In the genomic region with DNA sequence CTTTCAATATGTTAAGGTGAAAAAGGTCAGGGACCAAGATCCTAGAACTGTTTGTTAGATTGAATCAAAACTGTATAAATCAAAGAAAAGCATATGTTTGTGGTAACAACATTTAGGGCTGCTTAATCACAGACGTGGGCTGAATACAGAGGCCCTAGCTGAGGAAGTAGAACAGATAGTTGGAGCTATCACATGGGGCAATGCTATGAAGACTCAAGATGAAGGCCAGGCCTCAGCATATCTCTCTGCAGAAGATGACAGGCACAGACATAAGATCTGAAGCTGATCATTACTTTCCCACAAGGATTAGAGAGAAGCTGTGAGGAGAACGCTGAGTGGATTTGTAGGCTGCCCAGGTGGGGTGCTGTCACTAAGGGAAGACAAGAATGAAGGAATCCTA, we compare ENCODE assay signal across 23 cellular contexts.
DNase-seq lines count a peak whose midpoint lies in the region; ATAC-seq, FAIRE-seq and TF ChIP-seq lines count a peak whose summit lies in the region.
"Had no signal": no experiment of that assay in that cellular context is flagged by ENCODE, and none has a peak within 500 bp of the region (broad histone marks: within the 10 kb centered on the region; RNA-seq: fewer than 3 reads in every experiment).

No MANE protein-coding gene starts in this region.

- no peak overlapping the region for H3K4ac ChIP-seq in mesenchymal stem cell (ENCODE audit: low read depth in 1 of 2, low read length in 2 of 2)

- no peaks in the 10 kb centered on the region for H3K9me3 ChIP-seq in breast epithelium
- H3K9me3 ChIP-seq in mesenchymal stem cell (ENCODE audit: control insufficient read depth, low read length) = no peaks in the 10 kb centered on the region
- H3K9me3 ChIP-seq: body of pancreas, SJCRH30 had no signal

- peak overlapping the region; percentile 13 for H3K27ac Mint-ChIP-seq in MCF 10A (ENCODE audit: low read depth, unreplicated experiment)
- H3K27ac Mint-ChIP-seq in activated T-helper 17 cell treated with anti-CD3 and anti-CD28 coated beads, Interleukin-2, amount 50 U/mL, for 72 hours = peak overlapping the region; percentile 71
- H3K27ac Mint-ChIP-seq: activated CD4-positive, alpha-beta T cell treated with anti-CD3 and anti-CD28 coated beads, Interleukin-2, amount 10 ng/mL, durations not matched to agents 7 days and 5 days; memory B cell; naive thymus-derived CD4-positive, alpha-beta T cell had no signal

- peak overlapping the region in 1 of 2 experiments; percentile 11 for H3K18ac ChIP-seq in mesenchymal stem cell (ENCODE audit: low read depth in 1 of 2, low read length in 2 of 2)

- no peak for FAIRE-seq in GM19239 (lab: Jason Lieb, UNC)
- FAIRE-seq: D721Med, K562, urothelium cell line had no signal

- no peak overlapping the region for H3K4me2 ChIP-seq in mesenchymal stem cell (ENCODE audit: low read length, poor library complexity, severe bottlenecking)

- H3K4me3 Mint-ChIP-seq in MCF 10A (ENCODE audit: unreplicated experiment) = no peak overlapping the region
- H3K4me3 Mint-ChIP-seq in activated T-helper 17 cell treated with anti-CD3 and anti-CD28 coated beads, Interleukin-2, amount 50 U/mL, for 72 hours = peak overlapping the region; percentile 21
- H3K4me3 Mint-ChIP-seq: activated CD4-positive, alpha-beta T cell treated with anti-CD3 and anti-CD28 coated beads, Interleukin-2, amount 10 ng/mL, durations not matched to agents 7 days and 5 days; memory B cell; naive thymus-derived CD4-positive, alpha-beta T cell had no signal

- CTCF ChIA-PET in MCF 10A (lab: Yijun Ruan, JAX) = interaction anchor here (0.6 kb wide), 1 partner anchor 177 kb away, joined by 3 read pairs; no protein-coding TSS in a partner anchor

- peaks cover 4% of the 10 kb centered on the region for H3K9me3 Mint-ChIP-seq in MCF 10A (ENCODE audit: unreplicated experiment)
- H3K9me3 Mint-ChIP-seq in activated T-helper 17 cell treated with anti-CD3 and anti-CD28 coated beads, Interleukin-2, amount 50 U/mL, for 72 hours = peaks cover 3% of the 10 kb centered on the region
- H3K9me3 Mint-ChIP-seq: activated CD4-positive, alpha-beta T cell treated with anti-CD3 and anti-CD28 coated beads, Interleukin-2, amount 10 ng/mL, durations not matched to agents 7 days and 5 days had no signal

- no peak overlapping the region for H4K8ac ChIP-seq in mesenchymal stem cell (ENCODE audit: low read length)

- H3K9ac ChIP-seq in mesenchymal stem cell (ENCODE audit: low read length) = no peak overlapping the region

- in situ Hi-C loops in KBM-7 (cut with MboI; ENCODE audit: low pct_unique_long_range_greater_than_20kb, low sequenced_read_pairs) = no loop called here

- TF ChIP-seq POLR2A in breast epithelium (IDR thresholded peaks at IDR 0.05) = no peak

- no peak overlapping the region for H3K23ac ChIP-seq in mesenchymal stem cell (ENCODE audit: low read length in 2 of 2)

- H2BK5ac ChIP-seq in mesenchymal stem cell (ENCODE audit: low read depth, low read length, poor library complexity, severe bottlenecking) = no peak overlapping the region

- no peaks in the 10 kb centered on the region for H3K27me3 Mint-ChIP-seq in MCF 10A (ENCODE audit: insufficient read depth, unreplicated experiment)
- H3K27me3 Mint-ChIP-seq in activated T-helper 17 cell treated with anti-CD3 and anti-CD28 coated beads, Interleukin-2, amount 50 U/mL, for 72 hours = no peaks in the 10 kb centered on the region
- H3K27me3 Mint-ChIP-seq: activated CD4-positive, alpha-beta T cell treated with anti-CD3 and anti-CD28 coated beads, Interleukin-2, amount 10 ng/mL, durations not matched to agents 7 days and 5 days had no signal

- peak; percentile 37 for ATAC-seq in activated T-helper 17 cell treated with anti-CD3 and anti-CD28 coated beads, Interleukin-2, amount 50 U/mL, for 72 hours (replicated peaks)
- ATAC-seq: body of pancreas; heart right ventricle; K562; left colon; naive thymus-derived CD4-positive, alpha-beta T cell; Panc1 had no signal

- H3K4me1 ChIP-seq in breast epithelium (no peaks in the 10 kb centered on the region), mesenchymal stem cell (ENCODE audit: control insufficient read depth, insufficient read depth, low read depth, low read length) (peaks cover 2% of the 10 kb centered on the region)
- H3K4me1 ChIP-seq: body of pancreas, heart right ventricle, SJCRH30 had no signal

- H2BK15ac ChIP-seq in mesenchymal stem cell (ENCODE audit: low read depth, poor library complexity, severe bottlenecking) = no peak overlapping the region

- H3K36me3 ChIP-seq in breast epithelium = no peaks in the 10 kb centered on the region
- H3K36me3 ChIP-seq in mesenchymal stem cell (ENCODE audit: control insufficient read depth in 1 of 2, insufficient read depth in 2 of 2, low read depth in 1 of 2, low read length in 2 of 2) = no peaks in the 10 kb centered on the region
- H3K36me3 ChIP-seq: heart right ventricle, SJCRH30 had no signal

- H2BK120ac ChIP-seq in mesenchymal stem cell (ENCODE audit: low read depth, low read length) = no peak overlapping the region

- H3K79me1 ChIP-seq in mesenchymal stem cell (replicated peaks; ENCODE audit: low read length, poor library complexity, severe bottlenecking) = no peaks in the 10 kb centered on the region

- H3K36me3 Mint-ChIP-seq in MCF 10A (ENCODE audit: insufficient read depth, unreplicated experiment) = no peaks in the 10 kb centered on the region
- H3K36me3 Mint-ChIP-seq in activated T-helper 17 cell treated with anti-CD3 and anti-CD28 coated beads, Interleukin-2, amount 50 U/mL, for 72 hours (ENCODE audit: low read depth) = no peaks in the 10 kb centered on the region
- H3K36me3 Mint-ChIP-seq: memory B cell; naive thymus-derived CD4-positive, alpha-beta T cell had no signal

- no peak overlapping the region for H3K27ac ChIP-seq in breast epithelium
- no peak overlapping the region for H3K27ac ChIP-seq in mesenchymal stem cell (ENCODE audit: low read length, poor library complexity, severe bottlenecking)
- H3K27ac ChIP-seq: body of pancreas, heart right ventricle, SJCRH30, skin epidermis had no signal

- POLR2A ChIA-PET in MCF 10A (lab: Yijun Ruan, JAX) = no interaction called here

- no peak overlapping the region for H2AFZ ChIP-seq in mesenchymal stem cell (ENCODE audit: low read depth, low read length)

- H3K14ac ChIP-seq in mesenchymal stem cell (ENCODE audit: low read length in 2 of 2) = no peak overlapping the region

- no peak overlapping the region for H2AK5ac ChIP-seq in mesenchymal stem cell (ENCODE audit: low read length, severe bottlenecking)

- peak overlapping the region in 1 of 2 experiments; percentile 4 for H2BK12ac ChIP-seq in mesenchymal stem cell (ENCODE audit: low read length in 2 of 2)

- H3K27me3 ChIP-seq in breast epithelium = no peaks in the 10 kb centered on the region
- no peaks in the 10 kb centered on the region for H3K27me3 ChIP-seq in mesenchymal stem cell (ENCODE audit: control insufficient read depth in 1 of 2, insufficient read depth in 1 of 2, low read length in 2 of 2)
- H3K27me3 ChIP-seq: body of pancreas, heart right ventricle, SJCRH30 had no signal

- WGBS in mesenchymal stem cell = 59% methylated on average over 2 of the region's 2 CpGs

- no peak for TF ChIP-seq CTCF in MCF 10A (IDR thresholded peaks at IDR 0.05; ENCODE audit: unreplicated experiment)
- no peak for TF ChIP-seq CTCF in breast epithelium (IDR thresholded peaks at IDR 0.05)

- BruUV-seq in MCF 10A (replicated peaks; lab: Mats Ljungman, UMichigan) = no TSS peak

- H3K4me1 Mint-ChIP-seq in MCF 10A (ENCODE audit: insufficient read depth, unreplicated experiment) = peaks cover 11% of the 10 kb centered on the region
- peaks cover 8% of the 10 kb centered on the region for H3K4me1 Mint-ChIP-seq in activated T-helper 17 cell treated with anti-CD3 and anti-CD28 coated beads, Interleukin-2, amount 50 U/mL, for 72 hours
- H3K4me1 Mint-ChIP-seq: activated CD4-positive, alpha-beta T cell treated with anti-CD3 and anti-CD28 coated beads, Interleukin-2, amount 10 ng/mL, durations not matched to agents 7 days and 5 days; memory B cell had no signal

- H3K4me3 ChIP-seq in breast epithelium = no peak overlapping the region
- H3K4me3 ChIP-seq in mesenchymal stem cell (ENCODE audit: insufficient read depth in 1 of 2, low read depth in 1 of 2, low read length in 2 of 2) = no peak overlapping the region
- H3K4me3 ChIP-seq: body of pancreas, heart right ventricle, K562, SJCRH30, skin epidermis had no signal

- H4K91ac ChIP-seq in mesenchymal stem cell (ENCODE audit: low read length) = no peak overlapping the region

- DNase-seq in MCF 10A (ENCODE audit: unreplicated experiment) = no peak
- no peak for DNase-seq in breast epithelium (ENCODE audit: low spot score in 2 of 2)
- DNase-seq in mesenchymal stem cell = peak; percentile 13
- no peak for DNase-seq in GM19239 (ENCODE audit: insufficient read length, low spot score)
- no peak for DNase-seq in KBM-7
- no peak for DNase-seq in AG08395 (ENCODE audit: low spot score)
- DNase-seq: activated CD4-positive, alpha-beta T cell treated with anti-CD3 and anti-CD28 coated beads, Interleukin-2, amount 10 ng/mL, durations not matched to agents 7 days and 5 days; body of pancreas; heart right ventricle; left colon; naive thymus-derived CD4-positive, alpha-beta T cell; NCI-H1436; NCI-H446; occipital lobe; SJCRH30; stimulated activated CD4-positive, alpha-beta T cell treated with anti-CD3 and anti-CD28 coated beads, Interleukin-2, amount 100 ng/mL, for 24 hours had no signal

- intact Hi-C loops in MCF 10A (cut with micrococcal nuclease) = no loop called here
- intact Hi-C loops in breast epithelium (cut with DNase I; ENCODE audit: low total_unique reads) = loop anchor here (5.0 kb wide), 1 partner anchor 526 kb away; no protein-coding TSS in a partner anchor
